ENCODE assay signal across 10 cellular contexts in the genomic region with DNA sequence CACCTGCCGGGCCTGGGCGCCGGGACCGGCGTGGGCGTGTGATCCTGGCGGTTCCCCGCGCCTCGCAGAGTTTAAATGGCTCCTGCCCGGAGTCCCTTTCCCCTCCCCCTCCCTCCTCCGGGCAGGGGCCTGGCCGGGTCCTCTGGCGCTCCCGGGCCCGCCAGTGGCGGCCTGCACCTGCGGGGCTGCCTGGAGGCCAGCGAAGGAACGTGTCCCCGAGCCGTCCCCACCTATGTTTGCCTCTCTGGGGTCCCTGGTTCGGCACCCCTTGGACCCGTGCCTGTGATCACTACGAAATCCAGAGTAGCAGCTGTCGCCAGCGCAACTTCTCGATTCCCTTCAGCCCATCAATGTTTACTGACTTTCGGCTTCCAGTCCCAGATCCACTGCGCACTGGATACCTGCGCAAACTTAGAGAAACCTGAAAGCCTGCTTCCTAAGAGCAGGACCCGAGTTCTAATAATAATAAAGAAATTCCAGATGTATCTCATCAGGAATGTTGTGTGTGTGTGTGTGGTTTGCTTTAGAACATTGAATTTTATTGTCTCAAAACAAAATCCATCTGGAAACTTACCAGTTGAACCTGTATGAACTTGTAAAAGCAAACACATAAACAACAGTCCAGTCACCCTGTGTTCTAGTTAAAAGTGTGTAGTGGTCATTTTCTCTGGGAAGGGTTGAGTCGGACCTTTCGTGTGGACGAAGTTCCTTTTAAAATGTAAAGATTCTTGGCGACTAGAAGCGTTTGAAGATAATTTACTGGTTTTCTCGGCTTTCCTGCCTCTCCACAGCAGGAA. TPM values are rescaled to one million over a fixed set of nuclear protein-coding genes. Genes with fewer than 3 reads are reported as not detected.
A peak's percentile ranks its signal among the peaks of the same experiment; 100 is the strongest.
DNase-seq lines count a peak whose midpoint lies in the region; ATAC-seq and TF ChIP-seq lines count a peak whose summit lies in the region.
"Had no signal": no experiment of that assay in that cellular context is flagged by ENCODE, and none has a peak within 500 bp of the region (broad histone marks: within the 10 kb centered on the region; RNA-seq: fewer than 3 reads in every experiment).

No MANE protein-coding gene starts in this region.

- no peak for TF ChIP-seq EP300 in upper lobe of left lung (IDR thresholded peaks at IDR 0.05)

- H3K4me3 ChIP-seq in choroid plexus epithelial cell (ENCODE audit: low read depth, low read length) (peak overlapping the region; percentile 56), upper lobe of left lung (peak overlapping the region; percentile 36 to 71 (median 60))

- no peak for TF ChIP-seq CTCF in choroid plexus epithelial cell (conservative IDR thresholded peaks at IDR 0.05; ENCODE audit: low read depth, low read length)
- no peak for TF ChIP-seq CTCF in upper lobe of left lung (IDR thresholded peaks at IDR 0.05)

- no peaks in the 10 kb centered on the region for H3K4me1 Mint-ChIP-seq in activated T-cell treated with anti-CD3 and anti-CD28 coated beads, Interleukin-2, amount 50 U/mL, for 4 hours (ENCODE audit: low read depth)

- peak overlapping the region; percentile 58 for H3K4me3 Mint-ChIP-seq in activated T-cell treated with anti-CD3 and anti-CD28 coated beads, Interleukin-2, amount 50 U/mL, for 4 hours

- no peaks in the 10 kb centered on the region for H3K36me3 ChIP-seq in upper lobe of left lung

- TF ChIP-seq POLR2A in upper lobe of left lung (IDR thresholded peaks at IDR 0.05) = no peak

- WGBS in upper lobe of left lung, 2 donors = 7 to 23% methylated on average over 8 to 25 of the region's 38 CpGs

- H3K27me3 ChIP-seq in upper lobe of left lung = peaks cover 0 to 20% (median 0%) of the 10 kb centered on the region in 4 donors

- no peaks in the 10 kb centered on the region for H3K36me3 Mint-ChIP-seq in activated T-cell treated with anti-CD3 and anti-CD28 coated beads, Interleukin-2, amount 50 U/mL, for 4 hours (ENCODE audit: insufficient read depth)

- peaks cover 32% of the 10 kb centered on the region for H3K27me3 Mint-ChIP-seq in activated T-cell treated with anti-CD3 and anti-CD28 coated beads, Interleukin-2, amount 50 U/mL, for 4 hours (ENCODE audit: low read depth)

- no peaks in the 10 kb centered on the region for H3K9me3 Mint-ChIP-seq in activated T-cell treated with anti-CD3 and anti-CD28 coated beads, Interleukin-2, amount 50 U/mL, for 4 hours

- ATAC-seq in activated T-cell treated with anti-CD3 and anti-CD28 coated beads, Interleukin-2, amount 50 U/mL, for 4 hours = no peak
- ATAC-seq in upper lobe of left lung (ENCODE audit: low FRiP score in 2 of 2) = no peak

- no peaks in the 10 kb centered on the region for H3K9me3 ChIP-seq in upper lobe of left lung

- peak overlapping the region; percentile 61 to 88 (median 65) for H3K27ac ChIP-seq in upper lobe of left lung

- peaks cover 0 to 25% (median 0%) of the 10 kb centered on the region in 4 donors for H3K4me1 ChIP-seq in upper lobe of left lung

- no peak for DNase-seq in activated T-cell treated with anti-CD3 and anti-CD28 coated beads, Interleukin-2, amount 50 U/mL, for 4 hours
- DNase-seq in activated T-cell treated with anti-CD3 and anti-CD28 coated beads for 4 hours (no peak), choroid plexus epithelial cell (ENCODE audit: low read depth) (no peak), lung microvascular endothelial cell (ENCODE audit: low read depth in 2 of 2) (peak; percentile 13 to 33), upper lobe of left lung (no peak), C1 segment of cervical spinal cord (lab: John Stamatoyannopoulos, UW) (no peak), foreskin melanocyte (no peak), NAMALWA (ENCODE audit: low spot score) (no peak)
- DNase-seq: activated naive CD4-positive, alpha-beta T cell had no signal

RNA-seq across cellular contexts. Expression of a gene that starts 0.8 kb away (rescaled TPM):
- total RNA-seq in activated T-cell treated with anti-CD3 and anti-CD28 coated beads, Interleukin-2, amount 50 U/mL, for 4 hours = under 1 TPM in 1 of 3 donors, not detected in 2; 0.03 TPM
- total RNA-seq in lung microvascular endothelial cell = 5.0 and 5.4 TPM in 2 replicates
- total RNA-seq in upper lobe of left lung = 10 to 100 TPM in 4 of 6 donors, 1 to 10 TPM in 2; 6.6 to 22.9 (median 11.5) TPM
- total RNA-seq: HT-29 had no signal

RNA-seq across cellular contexts. Expression of a gene that starts 21.4 kb away (rescaled TPM):
- not detected for total RNA-seq in activated T-cell treated with anti-CD3 and anti-CD28 coated beads, Interleukin-2, amount 50 U/mL, for 4 hours
- 2.2 and 3.3 TPM in 2 replicates for total RNA-seq in lung microvascular endothelial cell
- 1 to 10 TPM in 1 of 6 donors, under 1 TPM in 4, not detected in 1; 0.33 to 2.1 (median 0.84) TPM for total RNA-seq in upper lobe of left lung
- total RNA-seq: HT-29 had no signal

Comparison
In these comparisons a context has a peak if more than half of its experiments do, and no peak if none do; other contexts are left out.
1. DNase-seq: peak in lung microvascular endothelial cell (2 of 2); none in activated T-cell treated with anti-CD3 and anti-CD28 coated beads, Interleukin-2, amount 50 U/mL, for 4 hours (single experiment), activated T-cell treated with anti-CD3 and anti-CD28 coated beads for 4 hours (single experiment), choroid plexus epithelial cell (single experiment), upper lobe of left lung (0 of 2), C1 segment of cervical spinal cord (0 of 14), foreskin melanocyte (single experiment) and NAMALWA (single experiment).